In the genomic region with DNA sequence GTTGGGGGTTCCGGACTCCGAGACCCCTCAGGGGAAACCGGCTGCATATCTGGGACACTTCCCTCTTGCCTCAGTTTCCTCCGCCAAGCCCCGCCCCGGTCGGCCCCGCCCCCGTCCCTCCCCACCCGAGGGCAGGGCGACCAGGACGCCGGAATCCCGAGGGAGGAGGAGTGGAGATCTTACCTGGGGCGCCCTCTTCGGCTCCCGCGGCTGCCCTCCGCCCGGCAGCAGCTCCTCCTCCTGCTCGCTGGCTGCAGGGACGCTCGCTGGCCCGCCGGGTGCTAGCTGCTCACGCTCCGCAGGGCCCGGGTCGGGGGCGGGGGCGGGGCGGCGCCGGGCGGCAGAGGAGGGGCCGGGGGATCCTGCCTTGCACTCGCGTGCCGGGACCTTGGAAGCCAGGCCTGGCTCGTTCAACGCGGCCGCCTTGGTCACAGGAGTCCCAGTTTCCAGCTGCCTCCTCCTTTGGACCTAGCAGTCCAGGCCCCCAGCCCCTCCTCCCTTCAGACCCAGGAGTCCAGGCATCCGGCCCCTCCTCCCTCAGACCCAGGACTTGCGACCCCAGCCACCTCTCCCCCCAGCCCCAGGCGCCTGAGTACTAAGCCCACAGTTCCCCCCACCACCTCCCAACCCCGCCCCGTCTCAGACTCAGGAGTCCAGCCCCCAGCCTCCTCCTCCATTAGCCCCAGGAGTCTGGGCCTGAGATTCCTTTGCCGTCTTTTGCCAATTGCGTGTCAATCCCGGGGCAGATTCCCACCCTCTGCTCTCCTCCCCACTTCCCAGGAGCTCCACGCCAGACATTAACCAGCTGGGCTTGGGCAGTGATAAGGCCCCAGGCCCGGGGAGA, we compare ENCODE assay signal across 8 cellular contexts. TPM values are rescaled to one million over a fixed set of nuclear protein-coding genes. Genes with fewer than 3 reads are reported as not detected.
DNase-seq lines count a peak whose midpoint lies in the region; ATAC-seq and TF ChIP-seq lines count a peak whose summit lies in the region.

A gene with protein sequence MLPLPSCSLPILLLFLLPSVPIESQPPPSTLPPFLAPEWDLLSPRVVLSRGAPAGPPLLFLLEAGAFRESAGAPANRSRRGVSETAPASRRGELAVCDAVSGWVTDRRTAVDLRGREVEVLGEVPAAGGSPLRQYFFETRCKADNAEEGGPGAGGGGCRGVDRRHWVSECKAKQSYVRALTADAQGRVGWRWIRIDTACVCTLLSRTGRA (minus strand): TSS at position 51 of the 844 bp plus-strand sequence. CDS start 2,821 bp downstream, outside the sequence.

- H3K27ac Mint-ChIP-seq in activated naive CD8-positive, alpha-beta T cell treated with anti-CD3 and anti-CD28 coated beads, Interleukin-2, amount 50 U/mL, for 24 hours: no peak within 1 kb of the TSS

- WGBS in esophagus muscularis mucosa: 16% methylated on average over 11 of the region's 53 CpGs
- WGBS in ovary, 3 donors: 1 to 4% (median 3%) methylated on average over 27 to 53 of the region's 53 CpGs
- 18 to 20% methylated on average over 1 to 4 of the region's 53 CpGs for WGBS in gastroesophageal sphincter (ENCODE audit: low coverage in 1 of 2), 2 donors

- TF ChIP-seq CTCF in esophagus muscularis mucosa (IDR thresholded peaks at IDR 0.05): no peak
- no peak for TF ChIP-seq CTCF in ovary (IDR thresholded peaks at IDR 0.05)
- TF ChIP-seq CTCF in gastroesophageal sphincter (IDR thresholded peaks at IDR 0.05): no peak

- no peak within 1 kb of the TSS for H3K27ac ChIP-seq in esophagus muscularis mucosa (replicated peaks in 1 of 4)
- H3K27ac ChIP-seq in ovary: no peak within 1 kb of the TSS
- no peak within 1 kb of the TSS for H3K27ac ChIP-seq in gastroesophageal sphincter

- H3K9me3 ChIP-seq in esophagus muscularis mucosa: no peaks in the 10 kb centered on the region
- H3K9me3 ChIP-seq in ovary: no peaks in the 10 kb centered on the region
- H3K9me3 ChIP-seq in gastroesophageal sphincter: no peaks in the 10 kb centered on the region

- H3K4me3 ChIP-seq in esophagus muscularis mucosa (peak within 1 kb of the TSS; percentile 24 to 41 (median 28)), ovary (no peak within 1 kb of the TSS), gastroesophageal sphincter (peak within 1 kb of the TSS in 1 of 2 donors; percentile 22)

- DNase-seq in Daoy (ENCODE audit: low read depth) (peak; percentile 44), NCI-H69 (lab: John Stamatoyannopoulos, UW) (peak; percentile 52), esophagus muscularis mucosa (ENCODE audit: extremely low spot score) (no peak), ovary (peak in 3 of 5 donors; percentile 11 to 56 (median 50)), C1 segment of cervical spinal cord (lab: John Stamatoyannopoulos, UW) (no peak), NCI-H2081 (lab: John Stamatoyannopoulos, UW) (no peak)
- DNase-seq in activated naive CD8-positive, alpha-beta T cell treated with anti-CD3 and anti-CD28 coated beads, Interleukin-2, amount 50 U/mL, for 24 hours: no peak

- peaks cover 56% of the 10 kb centered on the region for H3K27me3 Mint-ChIP-seq in activated naive CD8-positive, alpha-beta T cell treated with anti-CD3 and anti-CD28 coated beads, Interleukin-2, amount 50 U/mL, for 24 hours

- H3K4me1 ChIP-seq in esophagus muscularis mucosa: peaks cover 8 to 14% (median 11%) of the 10 kb centered on the region in 4 donors
- peaks cover 2% of the 10 kb centered on the region for H3K4me1 ChIP-seq in ovary (ENCODE audit: insufficient read depth)
- peaks cover 0 to 11% (median 6%) of the 10 kb centered on the region in 3 donors for H3K4me1 ChIP-seq in gastroesophageal sphincter

- no peak within 1 kb of the TSS for H3K4me3 Mint-ChIP-seq in activated naive CD8-positive, alpha-beta T cell treated with anti-CD3 and anti-CD28 coated beads, Interleukin-2, amount 50 U/mL, for 24 hours

- H3K4me1 Mint-ChIP-seq in activated naive CD8-positive, alpha-beta T cell treated with anti-CD3 and anti-CD28 coated beads, Interleukin-2, amount 50 U/mL, for 24 hours: no peaks in the 10 kb centered on the region

- ATAC-seq in gastroesophageal sphincter: no peak
- no peak for ATAC-seq in activated naive CD8-positive, alpha-beta T cell treated with anti-CD3 and anti-CD28 coated beads, Interleukin-2, amount 50 U/mL, for 24 hours

- no peaks in the 10 kb centered on the region for H3K36me3 ChIP-seq in esophagus muscularis mucosa
- no peaks in the 10 kb centered on the region for H3K36me3 ChIP-seq in ovary
- no peaks in the 10 kb centered on the region for H3K36me3 ChIP-seq in gastroesophageal sphincter

- TF ChIP-seq EP300 in esophagus muscularis mucosa (IDR thresholded peaks at IDR 0.05): no peak
- no peak for TF ChIP-seq EP300 in ovary (IDR thresholded peaks at IDR 0.05)
- no peak for TF ChIP-seq EP300 in gastroesophageal sphincter (IDR thresholded peaks at IDR 0.05)

- intact Hi-C loops in esophagus muscularis mucosa (cut with DNase I) (no loop called here), ovary (cut with DNase I) (no loop called here)

- no peaks in the 10 kb centered on the region for H3K9me3 Mint-ChIP-seq in activated naive CD8-positive, alpha-beta T cell treated with anti-CD3 and anti-CD28 coated beads, Interleukin-2, amount 50 U/mL, for 24 hours

- H3K36me3 Mint-ChIP-seq in activated naive CD8-positive, alpha-beta T cell treated with anti-CD3 and anti-CD28 coated beads, Interleukin-2, amount 50 U/mL, for 24 hours (ENCODE audit: low read depth): no peaks in the 10 kb centered on the region

- TF ChIP-seq POLR2A in esophagus muscularis mucosa (IDR thresholded peaks at IDR 0.05; ENCODE audit: low read depth) (no peak), ovary (IDR thresholded peaks at IDR 0.05) (no peak), gastroesophageal sphincter (IDR thresholded peaks at IDR 0.05) (no peak)

- H3K27me3 ChIP-seq in esophagus muscularis mucosa: peaks cover 0 to 99% (median 29%) of the 10 kb centered on the region in 4 donors
- no peaks in the 10 kb centered on the region for H3K27me3 ChIP-seq in ovary
- H3K27me3 ChIP-seq in gastroesophageal sphincter: peaks cover 90% of the 10 kb centered on the region

RNA-seq across cellular contexts. Expression of the gene that starts here (rescaled TPM):
- total RNA-seq in Daoy (2014; rRNA removed; shearing (Covaris generic)): not detected in 2 replicates
- total RNA-seq in esophagus muscularis mucosa (not detected), ovary (under 1 TPM in 3 of 7 donors, not detected in 4; 0.23 to 0.46 (median 0.27) TPM), gastroesophageal sphincter (under 1 TPM in 1 of 4 donors, not detected in 3; 0.37 TPM)
- polyA plus RNA-seq in ovary: under 1 TPM in 1 of 2 donors, not detected in 1; 0.13 TPM

Comparison
In these comparisons a context has a peak if more than half of its experiments do, and no peak if none do; other contexts are left out.
1. Peak in DNase-seq in Daoy; RNA of the gene not detected or under 1 TPM.
2. Peak in DNase-seq in ovary; RNA of the gene not detected or under 1 TPM.